Comparison of ENCODE assay signal across 14 cellular contexts in genomic region chr18:3186678-3187658, GRCh38. TPM values are rescaled to one million over a fixed set of nuclear protein-coding genes. Genes with fewer than 3 reads are reported as not detected.
DNase-seq lines count a peak whose midpoint lies in the region; ATAC-seq and TF ChIP-seq lines count a peak whose summit lies in the region.
"Had no signal": no experiment of that assay in that cellular context is flagged by ENCODE, and none has a peak within 500 bp of the region (broad histone marks: within the 10 kb centered on the region; RNA-seq: fewer than 3 reads in every experiment).

No MANE protein-coding gene starts in this region.

- peak overlapping the region; percentile 13; the same call in 1 of the 2 replicates for H2AFZ ChIP-seq in OCI-LY3 (ENCODE audit: low read depth, low read length)

- peaks cover 2% of the 10 kb centered on the region for H3K4me1 ChIP-seq in cardiac muscle cell (ENCODE audit: low read depth)
- H3K4me1 ChIP-seq in right atrium auricular region: peaks cover 0 to 11% of the 10 kb centered on the region in 2 donors
- peaks cover 3% of the 10 kb centered on the region; the same call in 1 of the 2 replicates for H3K4me1 ChIP-seq in OCI-LY3 (ENCODE audit: low read length)

- H3K4me3 Mint-ChIP-seq in type B pancreatic cell (no peak overlapping the region), T-helper 17 cell (no peak overlapping the region)
- no peak overlapping the region for H3K4me3 Mint-ChIP-seq in CD4-positive, alpha-beta T cell
- H3K4me3 Mint-ChIP-seq: activated naive CD8-positive, alpha-beta T cell; dendritic cell treated with granulocyte-macrophage colony-stimulating factor and Interleukin-4, amounts not matched to agents 40 ng/mL and 50 ng/mL, for 4 days; stimulated activated effector memory CD8-positive, alpha-beta T cell treated with anti-CD3 and anti-CD28 coated beads, Interleukin-12 subunit alpha, Interleukin-12 subunit beta, amount 100 ng/mL, for 72 hours had no signal

- H3K9me3 Mint-ChIP-seq in type B pancreatic cell: no peaks in the 10 kb centered on the region
- no peaks in the 10 kb centered on the region for H3K9me3 Mint-ChIP-seq in CD4-positive, alpha-beta T cell
- H3K9me3 Mint-ChIP-seq: dendritic cell treated with granulocyte-macrophage colony-stimulating factor and Interleukin-4, amounts not matched to agents 40 ng/mL and 50 ng/mL, for 4 days; stimulated activated effector memory CD8-positive, alpha-beta T cell treated with anti-CD3 and anti-CD28 coated beads, Interleukin-12 subunit alpha, Interleukin-12 subunit beta, amount 100 ng/mL, for 72 hours had no signal

- H3K27me3 ChIP-seq in cardiac muscle cell (no peaks in the 10 kb centered on the region), right atrium auricular region (no peaks in the 10 kb centered on the region), OCI-LY3 (ENCODE audit: low read depth, low read length) (no peaks in the 10 kb centered on the region)
- H3K27me3 ChIP-seq in CD4-positive, alpha-beta T cell (ENCODE audit: control insufficient read depth, insufficient read depth, low read length): no peaks in the 10 kb centered on the region

- POLR2A ChIA-PET in CD4-positive, alpha-beta T cell (lab: Charles Lee): no interaction called here

- H3K27me3 Mint-ChIP-seq in type B pancreatic cell (no peaks in the 10 kb centered on the region), T-helper 17 cell (peaks cover 5% of the 10 kb centered on the region)
- no peaks in the 10 kb centered on the region for H3K27me3 Mint-ChIP-seq in CD4-positive, alpha-beta T cell
- H3K27me3 Mint-ChIP-seq: activated naive CD8-positive, alpha-beta T cell; dendritic cell treated with granulocyte-macrophage colony-stimulating factor and Interleukin-4, amounts not matched to agents 40 ng/mL and 50 ng/mL, for 4 days had no signal

- CTCF ChIA-PET in CD4-positive, alpha-beta T cell (lab: Charles Lee): interaction anchor here (1.6 kb wide), 1 partner anchor 35 kb away, joined by 4 read pairs; no protein-coding TSS in a partner anchor

- H3K4me1 Mint-ChIP-seq in type B pancreatic cell (ENCODE audit: unreplicated experiment): peaks cover 17% of the 10 kb centered on the region
- no peaks in the 10 kb centered on the region for H3K4me1 Mint-ChIP-seq in T-helper 17 cell
- no peaks in the 10 kb centered on the region for H3K4me1 Mint-ChIP-seq in CD4-positive, alpha-beta T cell (ENCODE audit: low read depth)
- H3K4me1 Mint-ChIP-seq: stimulated activated effector memory CD8-positive, alpha-beta T cell treated with anti-CD3 and anti-CD28 coated beads, Interleukin-12 subunit alpha, Interleukin-12 subunit beta, amount 100 ng/mL, for 72 hours had no signal

- H4K20me1 ChIP-seq in OCI-LY3 (ENCODE audit: insufficient read depth, low read length): no peaks in the 10 kb centered on the region

- peak overlapping the region; percentile 25 for H3K4me2 ChIP-seq in OCI-LY3 (ENCODE audit: low read length)

- no peak overlapping the region for H3K9ac ChIP-seq in OCI-LY3 (ENCODE audit: low read length)

- no peaks in the 10 kb centered on the region for H3K79me2 ChIP-seq in OCI-LY3 (ENCODE audit: low read length)

- H3K36me3 ChIP-seq in cardiac muscle cell (peaks cover 79% of the 10 kb centered on the region), right atrium auricular region (peaks cover 90% of the 10 kb centered on the region), OCI-LY3 (replicated peaks; ENCODE audit: low read depth, low read length) (no peaks in the 10 kb centered on the region)

- TF ChIP-seq CTCF in cardiac muscle cell (IDR thresholded peaks at IDR 0.05; ENCODE audit: low read depth, low read length) (peak; percentile 44), right atrium auricular region (IDR thresholded peaks at IDR 0.05) (no peak), OCI-LY3 (IDR thresholded peaks at IDR 0.05; ENCODE audit: low read depth, low read length) (peak; percentile 47), epithelial cell of proximal tubule (conservative IDR thresholded peaks at IDR 0.05; ENCODE audit: low read depth, low read length) (peak; percentile 40), type B pancreatic cell (conservative IDR thresholded peaks at IDR 0.05) (peak; percentile 29)
- TF ChIP-seq CTCF in CD4-positive, alpha-beta T cell (IDR thresholded peaks at IDR 0.05): no peak

- intact Hi-C loops in CD4-positive, alpha-beta T cell (cut with DNase I, micrococcal nuclease): no loop called here

- no peak for ATAC-seq in T-helper 17 cell
- no peak for ATAC-seq in CD4-positive, alpha-beta T cell (ENCODE audit: poor library complexity)
- ATAC-seq: stimulated activated effector memory CD8-positive, alpha-beta T cell treated with anti-CD3 and anti-CD28 coated beads, Interleukin-12 subunit alpha, Interleukin-12 subunit beta, amount 100 ng/mL, for 72 hours had no signal

- H3K27ac ChIP-seq in cardiac muscle cell: peak overlapping the region; percentile 9
- no peak overlapping the region for H3K27ac ChIP-seq in right atrium auricular region
- H3K27ac ChIP-seq in OCI-LY3 (ENCODE audit: low read length): no peak overlapping the region
- H3K27ac ChIP-seq in CD4-positive, alpha-beta T cell (ENCODE audit: low read depth, low read length): no peak overlapping the region

- H3K9me3 ChIP-seq in cardiac muscle cell (ENCODE audit: low read depth): no peaks in the 10 kb centered on the region
- H3K9me3 ChIP-seq in right atrium auricular region: no peaks in the 10 kb centered on the region
- H3K9me3 ChIP-seq in OCI-LY3 (ENCODE audit: insufficient read depth, low read length): no peaks in the 10 kb centered on the region
- no peaks in the 10 kb centered on the region for H3K9me3 ChIP-seq in T-helper 17 cell (ENCODE audit: control insufficient read depth, low read length, poor library complexity, severe bottlenecking)
- H3K9me3 ChIP-seq in CD4-positive, alpha-beta T cell (ENCODE audit: control insufficient read depth, low read length): no peaks in the 10 kb centered on the region

- H3K36me3 Mint-ChIP-seq in type B pancreatic cell: peaks cover 3% of the 10 kb centered on the region
- H3K36me3 Mint-ChIP-seq in T-helper 17 cell (ENCODE audit: low read depth): no peaks in the 10 kb centered on the region
- no peaks in the 10 kb centered on the region for H3K36me3 Mint-ChIP-seq in CD4-positive, alpha-beta T cell (ENCODE audit: low read depth)
- H3K36me3 Mint-ChIP-seq: stimulated activated effector memory CD8-positive, alpha-beta T cell treated with anti-CD3 and anti-CD28 coated beads, Interleukin-12 subunit alpha, Interleukin-12 subunit beta, amount 100 ng/mL, for 72 hours had no signal

- peak; percentile 18 to 73 for DNase-seq in cardiac muscle cell (ENCODE audit: low read depth in 1 of 2, low spot score in 1 of 2)
- DNase-seq in right atrium auricular region (ENCODE audit: low spot score): no peak
- no peak for DNase-seq in epithelial cell of proximal tubule (ENCODE audit: low read depth)
- no peak for DNase-seq in type B pancreatic cell (ENCODE audit: extremely low spot score, unreplicated experiment)
- DNase-seq in T-helper 17 cell: no peak
- DNase-seq in effector CD4-positive, alpha-beta T cell: no peak
- no peak for DNase-seq in CD4-positive, alpha-beta T cell
- DNase-seq: head of caudate nucleus, NCI-H1417, NCI-H774 had no signal

- no peak overlapping the region for H3K27ac Mint-ChIP-seq in type B pancreatic cell
- H3K27ac Mint-ChIP-seq in T-helper 17 cell: no peak overlapping the region
- H3K27ac Mint-ChIP-seq in CD4-positive, alpha-beta T cell: no peak overlapping the region
- H3K27ac Mint-ChIP-seq: activated naive CD8-positive, alpha-beta T cell; dendritic cell treated with granulocyte-macrophage colony-stimulating factor and Interleukin-4, amounts not matched to agents 40 ng/mL and 50 ng/mL, for 4 days; stimulated activated effector memory CD8-positive, alpha-beta T cell treated with anti-CD3 and anti-CD28 coated beads, Interleukin-12 subunit alpha, Interleukin-12 subunit beta, amount 100 ng/mL, for 72 hours had no signal

- no peak overlapping the region for H3K4me3 ChIP-seq in cardiac muscle cell
- no peak overlapping the region for H3K4me3 ChIP-seq in right atrium auricular region
- no peak overlapping the region for H3K4me3 ChIP-seq in OCI-LY3 (ENCODE audit: low read length)
- no peak overlapping the region for H3K4me3 ChIP-seq in epithelial cell of proximal tubule (ENCODE audit: low read depth, low read length)

RNA-seq across cellular contexts. Expression of gene MYOM1, which starts 32.8 kb away (rescaled TPM):
- 209 and 219 TPM in 2 replicates for total RNA-seq in cardiac muscle cell
- polyA plus RNA-seq in cardiac muscle cell: 182 and 194 TPM in 2 replicates
- 100 to 1,000 TPM; 357 to 410 TPM for total RNA-seq in right atrium auricular region
- total RNA-seq in epithelial cell of proximal tubule: 0.12 and 0.14 TPM in 2 replicates
- 2.0 TPM in 2 replicates for total RNA-seq in type B pancreatic cell (ENCODE audit: low replicate concordance)
- total RNA-seq in T-helper 17 cell: 1 to 10 TPM in 1 of 2 donors, under 1 TPM in 1; 0.92 to 3.2 TPM
- 1 to 10 TPM in 1 of 2 experiments, under 1 TPM in 1; 0.74 to 1.5 TPM for total RNA-seq in CD4-positive, alpha-beta T cell

Comparison
In these comparisons a context has a peak if more than half of its experiments do, and no peak if none do; other contexts are left out.
1. DNase-seq: peak in cardiac muscle cell (2 of 2); none in right atrium auricular region (single experiment), epithelial cell of proximal tubule (single experiment), type B pancreatic cell (single experiment), T-helper 17 cell (0 of 3), effector CD4-positive, alpha-beta T cell (single experiment) and CD4-positive, alpha-beta T cell (0 of 10).
2. CTCF ChIP-seq: peak in cardiac muscle cell (single experiment), OCI-LY3 (single experiment), epithelial cell of proximal tubule (single experiment) and type B pancreatic cell (single experiment); none in right atrium auricular region (0 of 2) and CD4-positive, alpha-beta T cell (single experiment).
3. RNA of gene MYOM1, which starts 32.8 kb away (total RNA-seq): 357 to 410 TPM in right atrium auricular region and 209 to 219 TPM in cardiac muscle cell; 0.92 to 3.2 TPM in T-helper 17 cell, 2.0 TPM in type B pancreatic cell, 0.74 to 1.5 TPM in CD4-positive, alpha-beta T cell and 0.12 to 0.14 TPM in epithelial cell of proximal tubule; every median in the first group is over 10 times any median in the second.